In the genomic region with DNA sequence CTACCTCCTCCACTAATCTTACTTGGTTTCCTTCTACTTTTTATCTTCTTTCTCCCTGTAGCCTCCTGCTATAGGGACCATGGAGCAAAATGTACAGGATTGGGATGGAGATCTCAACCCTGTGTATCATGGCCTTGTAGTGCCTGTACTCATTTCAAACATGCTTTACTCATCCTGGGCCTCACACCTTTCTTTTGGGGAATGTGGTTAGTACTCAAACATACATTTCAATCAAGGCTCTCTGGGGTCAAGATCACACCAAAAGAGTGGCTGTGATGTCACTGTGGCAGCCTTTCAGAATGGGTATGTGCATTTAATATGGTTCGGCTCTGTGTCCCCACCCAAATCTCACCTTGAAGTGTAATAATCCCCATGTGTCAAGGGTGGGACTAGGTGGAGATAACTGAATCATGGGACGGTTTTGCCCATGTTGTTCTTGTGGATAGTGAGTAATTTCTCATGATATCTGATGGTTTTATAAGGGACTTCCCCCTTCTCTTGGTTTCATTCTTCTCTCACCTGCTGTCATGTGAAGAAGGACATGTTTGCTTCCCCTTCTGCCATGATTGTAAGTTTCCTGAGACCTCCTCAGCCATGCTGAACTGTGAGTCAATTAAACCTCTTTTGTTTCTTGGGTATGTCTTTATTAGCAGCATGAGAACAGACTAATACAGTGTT, we compare ENCODE assay signal across 1 cellular context.
A peak's percentile ranks its signal among the peaks of the same experiment; 100 is the strongest.
TF ChIP-seq lines count a peak whose summit lies in the region.

No MANE protein-coding gene starts in this region.

TF ChIP-seq in HepG2, 621 proteins besides CTCF, POLR2A, EP300 and RAD21 (continued from another document):
- TF ChIP-seq, protein P1, sequence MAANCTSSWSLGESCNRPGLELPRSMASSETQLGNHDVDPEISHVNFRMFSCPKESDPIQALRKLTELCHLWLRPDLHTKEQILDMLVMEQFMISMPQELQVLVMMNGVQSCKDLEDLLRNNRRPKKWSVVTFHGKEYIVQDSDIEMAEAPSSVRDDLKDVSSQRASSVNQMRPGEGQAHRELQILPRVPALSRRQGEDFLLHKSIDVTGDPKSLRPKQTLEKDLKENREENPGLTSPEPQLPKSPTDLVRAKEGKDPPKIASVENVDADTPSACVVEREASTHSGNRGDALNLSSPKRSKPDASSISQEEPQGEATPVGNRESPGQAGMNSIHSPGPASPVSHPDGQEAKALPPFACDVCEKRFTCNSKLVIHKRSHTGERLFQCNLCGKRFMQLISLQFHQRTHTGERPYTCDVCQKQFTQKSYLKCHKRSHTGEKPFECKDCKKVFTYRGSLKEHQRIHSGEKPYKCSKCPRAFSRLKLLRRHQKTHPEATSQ (CRISPR knock-in tag; IDR thresholded peaks at IDR 0.05; ENCODE audit: borderline replicate concordance) = peak; percentile 81; the same call in 1 of the 2 replicates
TF ChIP-seq in HepG2: peak in this region for 1.
